In genomic region chr22:21468194-21469096, GRCh38 we compare ENCODE assay signal across 8 cellular contexts. TPM values are rescaled to one million over a fixed set of nuclear protein-coding genes. Genes with fewer than 3 reads are reported as not detected.
DNase-seq lines count a peak whose midpoint lies in the region; ATAC-seq and TF ChIP-seq lines count a peak whose summit lies in the region.
"Not testable (repeated sequence)": the region's sequence is repeated elsewhere in the genome, so short reads cannot be mapped to it uniquely, and the experiment has no call there.

No MANE protein-coding gene starts in this region.

- H3K27ac ChIP-seq in left lung = peak overlapping the region in 1 of 2 donors; percentile 61
- not testable (repeated sequence) for H3K27ac ChIP-seq in smooth muscle cell (ENCODE audit: low read depth)

- ATAC-seq in GM18868 (IDR thresholded peaks at IDR 0.05; ENCODE audit: unreplicated experiment) = peak; percentile 82
- peak; percentile 79 for ATAC-seq in HG02885 (IDR thresholded peaks at IDR 0.05; ENCODE audit: poor library complexity, unreplicated experiment)
- peak; percentile 94 for ATAC-seq in left lung

- not testable (repeated sequence) for TF ChIP-seq CTCF in left lung (IDR thresholded peaks at IDR 0.05); smooth muscle cell (IDR thresholded peaks at IDR 0.05; ENCODE audit: borderline replicate concordance, insufficient read depth, poor library complexity, severe bottlenecking)

- 0% methylated on average over 6 of the region's 60 CpGs for WGBS in smooth muscle cell (ENCODE audit: low lambda C conversion rate)

- H3K4me2 ChIP-seq in smooth muscle cell = peak overlapping the region; percentile 40

- H3K4me3 ChIP-seq in left lung = peak overlapping the region in 1 of 2 donors; percentile 40
- peak overlapping the region; percentile 42 for H3K4me3 ChIP-seq in smooth muscle cell

- not testable (repeated sequence) for H3K79me2 ChIP-seq in smooth muscle cell (ENCODE audit: low read depth)

- H3K27me3 ChIP-seq in left lung; smooth muscle cell (ENCODE audit: low read depth): not testable (repeated sequence)

- DNase-seq in NCI-H460 (ENCODE audit: extremely low read depth, low read depth) (peak; percentile 79), activated T-cell treated with anti-CD3 and anti-CD28 coated beads for 1 hour (ENCODE audit: low read depth) (peak; percentile 89), ecto neural progenitor cell (ENCODE audit: low spot score) (peak; percentile 83), left lung (peak; percentile 93 to 95), ureter (ENCODE audit: low spot score) (peak; percentile 92)
- DNase-seq in smooth muscle cell (lab: John Stamatoyannopoulos, UW; ENCODE audit: unreplicated experiment) = not testable (repeated sequence)

- not testable (repeated sequence) for H3K9me3 ChIP-seq in left lung; smooth muscle cell (replicated peaks; ENCODE audit: low read depth)

- intact Hi-C loops in left lung (cut with DNase I) = not testable (repeated sequence)

- H4K20me1 ChIP-seq in smooth muscle cell (ENCODE audit: low read depth) = not testable (repeated sequence)

- H2AFZ ChIP-seq in smooth muscle cell (ENCODE audit: low read depth) = not testable (repeated sequence)

- not testable (repeated sequence) for H3K9ac ChIP-seq in smooth muscle cell (ENCODE audit: low read depth)

- H3K4me1 ChIP-seq in left lung; smooth muscle cell (ENCODE audit: low read depth): not testable (repeated sequence)

- not testable (repeated sequence) for H3F3A ChIP-seq in smooth muscle cell (ENCODE audit: low read depth)

- not testable (repeated sequence) for H3K36me3 ChIP-seq in left lung; smooth muscle cell (ENCODE audit: low read depth)

RNA-seq across cellular contexts. Expression of gene TMEM191C, which starts 1.3 kb away (rescaled TPM):
- 0.37 and 2.4 TPM in 2 replicates for total RNA-seq in NCI-H460 (2014; rRNA removed; shearing (Covaris generic))
- 2.1 TPM in 1 of 2 replicates, not detected in the other for polyA plus RNA-seq in NCI-H460 (2014; cell fraction: nucleus; rRNA removed)
- 1 to 10 TPM; 1.6 to 1.8 TPM for total RNA-seq in left lung
- 0.40 and 3.2 TPM in 2 replicates for total RNA-seq in smooth muscle cell
- polyA plus RNA-seq in smooth muscle cell = 1.4 and 6.0 TPM in 2 replicates
- total RNA-seq in ureter = 0.31 TPM

RNA-seq across cellular contexts. Expression of gene HIC2, which starts 51.3 kb away (rescaled TPM):
- total RNA-seq in NCI-H460 (2014; rRNA removed; shearing (Covaris generic)) = 1.7 and 1.9 TPM in 2 replicates
- polyA plus RNA-seq in NCI-H460 (2014; cell fraction: nucleus; rRNA removed) = 2.9 and 3.6 TPM in 2 replicates
- 1 to 10 TPM; 3.4 to 4.1 TPM for total RNA-seq in left lung
- 8.5 and 9.5 TPM in 2 replicates for total RNA-seq in smooth muscle cell
- 4.8 and 7.5 TPM in 2 replicates for polyA plus RNA-seq in smooth muscle cell
- total RNA-seq in ureter = 4.0 TPM
